ENCODE assay signal across 23 cellular contexts in the genomic region with DNA sequence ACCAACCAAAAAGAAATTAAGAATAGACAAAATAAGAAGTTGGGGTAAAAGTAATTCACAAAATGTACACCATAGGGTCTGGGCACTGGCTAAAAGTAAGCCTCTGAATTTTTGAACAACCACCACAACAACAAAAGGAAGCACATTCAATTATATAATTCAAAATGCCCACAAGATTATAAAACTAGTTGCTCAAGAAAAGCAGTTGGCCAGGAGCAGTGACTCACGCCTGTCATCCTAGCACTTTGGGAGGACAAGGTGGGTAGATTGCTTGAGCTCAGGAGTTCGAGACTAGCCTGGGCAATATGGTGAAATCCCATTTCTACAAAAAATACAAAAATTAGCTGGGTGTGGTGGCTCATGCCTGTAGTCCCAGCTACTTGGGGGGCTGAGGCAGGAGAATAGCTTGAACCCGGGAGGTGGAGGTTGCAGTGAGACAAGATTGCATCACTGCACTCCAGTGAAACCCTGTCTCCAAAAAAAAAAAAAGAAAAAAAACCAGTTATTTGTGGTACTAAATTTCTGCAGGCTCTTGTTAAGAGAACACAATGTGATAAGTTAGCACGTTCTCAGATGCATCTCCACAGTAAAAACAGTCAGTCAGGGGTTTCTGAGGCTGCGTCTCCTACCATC.
"Had no signal": no experiment of that assay in that cellular context is flagged by ENCODE, and none has a peak within 500 bp of the region (broad histone marks: within the 10 kb centered on the region; RNA-seq: fewer than 3 reads in every experiment).

No MANE protein-coding gene starts in this region.

- ATAC-seq: activated CD4-positive, CD25-positive, alpha-beta regulatory T cell treated with anti-CD3 and anti-CD28 coated beads, Interleukin-2, amount 50 U/mL, for 24 hours; left ventricle myocardium superior; mucosa of descending colon; naive thymus-derived CD4-positive, alpha-beta T cell; right lobe of liver; stimulated activated memory B cell treated with anti-CD40 and anti-IgM and Interleukin-4, amounts not matched to agents 10 μg/mL and 1 μg/mL and 100 μg/mL, for 72 hours had no signal

- H3K9me3 ChIP-seq: esophagus muscularis mucosa, mucosa of descending colon, ovary, right lobe of liver, thoracic aorta, upper lobe of left lung had no signal

- H3K27ac ChIP-seq: brain microvascular endothelial cell, coronary artery, esophagus muscularis mucosa, neural progenitor cell, ovary, right lobe of liver, thoracic aorta, upper lobe of left lung had no signal

- H3K4me1 ChIP-seq: esophagus muscularis mucosa, neural progenitor cell, right lobe of liver had no signal

- H3K9ac ChIP-seq: neural progenitor cell had no signal

- H3K36me3 ChIP-seq: brain microvascular endothelial cell, esophagus muscularis mucosa, neural progenitor cell, ovary, right lobe of liver, thoracic aorta, upper lobe of left lung had no signal

- H2AFZ ChIP-seq: neural progenitor cell had no signal

- H3K27me3 ChIP-seq: brain microvascular endothelial cell, ovary, right lobe of liver, upper lobe of left lung had no signal

- FAIRE-seq: endometrium had no signal

- H3K4me2 ChIP-seq: neural progenitor cell had no signal

- H3K4me3 ChIP-seq: coronary artery, esophagus muscularis mucosa, mucosa of descending colon, neural progenitor cell, ovary, right lobe of liver, thoracic aorta, upper lobe of left lung had no signal

- DNase-seq: activated CD4-positive, alpha-beta T cell treated with anti-CD3 and anti-CD28 coated beads, Interleukin-2, amount 10 ng/mL, durations not matched to agents 7 days and 5 days; activated CD8-positive, alpha-beta memory T cell treated with anti-CD3 and anti-CD28 coated beads, Interleukin-2, amount 50 U/mL, for 4 hours; activated effector memory CD4-positive, alpha-beta T cell treated with anti-CD3 and anti-CD28 coated beads, Interleukin-2, amount 50 U/mL, for 16 hours; activated naive CD4-positive, alpha-beta T cell treated with anti-CD3 and anti-CD28 coated beads, Interleukin-2, amount 50 U/mL, for 16 hours; activated T-cell treated with anti-CD3 and anti-CD28 coated beads, Interleukin-2, amount 50 U/mL, for 48 hours; aorta; immature natural killer cell; left ventricle myocardium superior; mucosa of descending colon; naive thymus-derived CD4-positive, alpha-beta T cell; ovary; right lobe of liver; stimulated activated CD4-positive, alpha-beta T cell treated with anti-CD3 and anti-CD28 coated beads, Interleukin-4, amount 100 ng/mL, for 4 hours; T-helper 9 cell; upper lobe of left lung had no signal
